1 cellular context compared by ENCODE assay signal in genomic region chr2:112416860-112417259, GRCh38. TPM values are rescaled to one million over a fixed set of nuclear protein-coding genes. Genes with fewer than 3 reads are reported as not detected.
"Had no signal": no experiment of that assay in that cellular context is flagged by ENCODE, and none has a peak within 500 bp of the region (broad histone marks: within the 10 kb centered on the region; RNA-seq: fewer than 3 reads in every experiment).

No MANE protein-coding gene starts in this region.

RNA-seq across cellular contexts. Expression of gene RGPD8, which starts 16.6 kb away (rescaled TPM):
- total RNA-seq: OCI-LY7 had no signal
